Comparison of ENCODE assay signal across 17 cellular contexts in genomic region chr6:146419576-146419975, GRCh38.
DNase-seq lines count a peak whose midpoint lies in the region; ATAC-seq and TF ChIP-seq lines count a peak whose summit lies in the region.
"Had no signal": no experiment of that assay in that cellular context is flagged by ENCODE, and none has a peak within 500 bp of the region (broad histone marks: within the 10 kb centered on the region; RNA-seq: fewer than 3 reads in every experiment).

No MANE protein-coding gene starts in this region.

- intact Hi-C loops in lower leg skin (cut with DNase I; ENCODE audit: low total_unique reads): no loop called here

- H4K20me1 ChIP-seq in neural progenitor cell (ENCODE audit: low read depth): no peaks in the 10 kb centered on the region

- H3K79me2 ChIP-seq in neural progenitor cell (ENCODE audit: low read depth): no peaks in the 10 kb centered on the region

- H3K4me1 Mint-ChIP-seq in neural progenitor cell: peaks cover 23% of the 10 kb centered on the region

- TF ChIP-seq POLR2A in NB4 (IDR thresholded peaks at IDR 0.05; ENCODE audit: extremely low read depth, insufficient read length): no peak
- no peak for TF ChIP-seq POLR2A in lower leg skin (IDR thresholded peaks at IDR 0.05)

- DNase-seq in CMK (ENCODE audit: low read depth): peak; percentile 74
- peak; percentile 65 for DNase-seq in NB4 (ENCODE audit: low read depth)
- DNase-seq in neural progenitor cell (ENCODE audit: low spot score): no peak
- DNase-seq in lower leg skin (ENCODE audit: low spot score in 2 of 2): no peak
- no peak for DNase-seq in SHP77 treated with DMSO at 0.1 percent for 48 hours (lab: John Stamatoyannopoulos, UW)
- DNase-seq: AML-193; CD8-positive, alpha-beta T cell; COR-L47; DMS 273 treated with DMSO at 0.1 percent for 48 hours; DMS53; DND-41; EL; GM23248; H9; IMR-90; KBM-7 had no signal

- no peaks in the 10 kb centered on the region for H3F3A ChIP-seq in neural progenitor cell (ENCODE audit: low read depth)

- H3K36me3 ChIP-seq in neural progenitor cell: no peaks in the 10 kb centered on the region

- H3K27me3 ChIP-seq in neural progenitor cell: no peaks in the 10 kb centered on the region

- peaks cover 15% of the 10 kb centered on the region for H3K4me1 ChIP-seq in neural progenitor cell

- H3K9me3 Mint-ChIP-seq in neural progenitor cell: peaks cover 7% of the 10 kb centered on the region

- no peak overlapping the region for H3K9ac ChIP-seq in neural progenitor cell
- H3K9ac ChIP-seq: GM23248 had no signal

- peaks cover 2% of the 10 kb centered on the region for H3K36me3 Mint-ChIP-seq in neural progenitor cell
- H3K36me3 Mint-ChIP-seq: CD8-positive, alpha-beta T cell had no signal

- peak overlapping the region; percentile 29 for H2AFZ ChIP-seq in neural progenitor cell (replicated peaks)
- H2AFZ ChIP-seq: GM23248 had no signal

- WGBS in lower leg skin, 2 donors: 79% methylated on average over 5 of the region's 5 CpGs

- H3K4me3 ChIP-seq in NB4 (ENCODE audit: low read depth, low read length) (peak overlapping the region; percentile 22), neural progenitor cell (no peak overlapping the region), lower leg skin (ENCODE audit: low read depth, poor library complexity, severe bottlenecking) (no peak overlapping the region)
- H3K4me3 ChIP-seq: GM23248 had no signal

- no peak overlapping the region for H3K4me2 ChIP-seq in neural progenitor cell

- H3K27me3 Mint-ChIP-seq in neural progenitor cell (ENCODE audit: insufficient read depth, low read depth): no peaks in the 10 kb centered on the region

- TF ChIP-seq CTCF in NB4 (IDR thresholded peaks at IDR 0.05; ENCODE audit: low read depth, low read length) (no peak), neural progenitor cell (IDR thresholded peaks at IDR 0.05) (no peak), lower leg skin (IDR thresholded peaks at IDR 0.05) (no peak)

- H3K9me3 ChIP-seq in neural progenitor cell (ENCODE audit: low read depth): no peaks in the 10 kb centered on the region

- no peak overlapping the region for H3K27ac Mint-ChIP-seq in neural progenitor cell
- H3K27ac Mint-ChIP-seq: CD8-positive, alpha-beta T cell; H9 had no signal

- ATAC-seq in GM18907 (IDR thresholded peaks at IDR 0.05; ENCODE audit: unreplicated experiment): no peak
- ATAC-seq: CD8-positive, alpha-beta T cell had no signal

- H3K4me3 Mint-ChIP-seq in neural progenitor cell: no peak overlapping the region
- H3K4me3 Mint-ChIP-seq: CD8-positive, alpha-beta T cell; H9 had no signal

- H3K27ac ChIP-seq in neural progenitor cell: no peak overlapping the region
- H3K27ac ChIP-seq: GM23248 had no signal

Comparison
In these comparisons a context has a peak if more than half of its experiments do, and no peak if none do; other contexts are left out.
1. DNase-seq: peak in CMK (single experiment) and NB4 (single experiment); none in neural progenitor cell (single experiment), lower leg skin (0 of 2) and SHP77 treated with DMSO at 0.1 percent for 48 hours (single experiment).